Comparison of ENCODE assay signal across 7 cellular contexts in the genomic region with DNA sequence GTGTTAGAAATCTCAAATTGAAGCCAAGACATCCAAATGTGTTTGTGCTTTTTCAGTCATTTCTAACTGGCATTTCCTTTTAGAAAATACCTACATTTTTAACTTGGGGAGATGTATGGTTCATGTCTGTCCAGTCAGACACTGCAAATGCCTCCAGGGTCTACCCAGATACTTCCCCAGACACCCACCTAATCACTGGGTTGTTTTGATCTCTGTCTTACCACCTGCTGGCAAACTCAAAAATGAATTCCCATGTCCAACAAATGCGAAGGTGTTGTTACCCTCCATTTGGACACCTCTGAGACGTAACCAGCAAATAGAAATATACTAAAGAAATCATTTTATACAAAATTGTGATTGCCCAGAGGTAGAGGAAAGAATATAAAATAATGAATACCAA. TPM values are rescaled to one million over a fixed set of nuclear protein-coding genes. Genes with fewer than 3 reads are reported as not detected.
"Had no signal": no experiment of that assay in that cellular context is flagged by ENCODE, and none has a peak within 500 bp of the region (broad histone marks: within the 10 kb centered on the region; RNA-seq: fewer than 3 reads in every experiment).

No MANE protein-coding gene starts in this region.

- H2AFZ ChIP-seq: GM23338 had no signal

- H3K4me3 ChIP-seq: GM23338 had no signal

- H3K36me3 Mint-ChIP-seq: IgD-negative memory B cell had no signal

- H3K4me2 ChIP-seq: GM23338 had no signal

- H3K27ac Mint-ChIP-seq: GM23338, H9 had no signal

- H3K9me3 Mint-ChIP-seq: GM23338 had no signal

- H3K4me3 Mint-ChIP-seq: GM23338, H9, IgD-negative memory B cell had no signal

- H3K4me1 Mint-ChIP-seq: IgD-negative memory B cell had no signal

- ATAC-seq: GM23338 had no signal

- DNase-seq: H9, HCEC 1CT, KBM-7 had no signal

RNA-seq across cellular contexts. Expression of a gene that starts 1.2 kb away (rescaled TPM):
- total RNA-seq: GM23338, H1, H9, HT-29 had no signal
- polyA plus RNA-seq: H1, IgD-negative memory B cell had no signal

RNA-seq across cellular contexts. Expression of a gene that starts 37.6 kb away (rescaled TPM):
- total RNA-seq: HT-29 had no signal
- polyA plus RNA-seq: IgD-negative memory B cell had no signal
